Comparison of ENCODE assay signal across 17 cellular contexts in genomic region chr7:50497968-50498367, GRCh38. TPM values are rescaled to one million over a fixed set of nuclear protein-coding genes. Genes with fewer than 3 reads are reported as not detected.
A peak's percentile ranks its signal among the peaks of the same experiment; 100 is the strongest.
DNase-seq lines count a peak whose midpoint lies in the region; ATAC-seq and TF ChIP-seq lines count a peak whose summit lies in the region.
"Had no signal": no experiment of that assay in that cellular context is flagged by ENCODE, and none has a peak within 500 bp of the region (broad histone marks: within the 10 kb centered on the region; RNA-seq: fewer than 3 reads in every experiment).

No MANE protein-coding gene starts in this region.

- no peak overlapping the region for H3K4me3 ChIP-seq in AG09309 (ENCODE audit: control insufficient read depth, low read depth, low read length)
- no peak overlapping the region for H3K4me3 ChIP-seq in endodermal cell (ENCODE audit: low read length)
- H3K4me3 ChIP-seq: psoas muscle had no signal

- ATAC-seq in omental fat pad (ENCODE audit: low FRiP score): peak; percentile 28
- no peak for ATAC-seq in HG03469 (IDR thresholded peaks at IDR 0.05; ENCODE audit: unreplicated experiment)
- ATAC-seq in HG03432 (IDR thresholded peaks at IDR 0.05; ENCODE audit: unreplicated experiment): no peak
- ATAC-seq: psoas muscle had no signal

- peak; percentile 10 for DNase-seq in AG09309 (ENCODE audit: low read depth)
- peak; percentile 71 for DNase-seq in NCI-H226
- DNase-seq in dermis blood vessel endothelial cell: peak; percentile 49
- DNase-seq in omental fat pad (ENCODE audit: low spot score): no peak
- no peak for DNase-seq in endodermal cell
- DNase-seq in activated CD4-positive, alpha-beta T cell treated with anti-CD3 and anti-CD28 coated beads for 48 hours: no peak
- DNase-seq: activated B cell treated with CpG ODN at 0.5 μM for 24 hours; activated CD8-positive, alpha-beta memory T cell treated with anti-CD3 and anti-CD28 coated beads for 24 hours; activated naive CD8-positive, alpha-beta T cell treated with anti-CD3 and anti-CD28 coated beads, Interleukin-2, amount 50 U/mL, for 24 hours; COR-L47; Kasumi-1; NCI-H1436; NCI-H2171 treated with DMSO at 0.1 percent for 48 hours; psoas muscle had no signal

- no peak overlapping the region for H3K9ac ChIP-seq in endodermal cell (ENCODE audit: extremely low read depth, low read length, poor library complexity, severe bottlenecking)

- no peaks in the 10 kb centered on the region for H3K27me3 ChIP-seq in endodermal cell (ENCODE audit: control insufficient read depth, insufficient read depth, low read length, poor library complexity, severe bottlenecking)

- no peaks in the 10 kb centered on the region for H3K36me3 ChIP-seq in endodermal cell (ENCODE audit: control insufficient read depth, insufficient read depth, low read length)

- peaks cover 25% of the 10 kb centered on the region for H3K4me1 Mint-ChIP-seq in endodermal cell
- H3K4me1 Mint-ChIP-seq: activated B cell treated with CpG ODN at 0.5 μM for 24 hours had no signal

- H3K4me3 Mint-ChIP-seq in endodermal cell: no peak overlapping the region
- H3K4me3 Mint-ChIP-seq: activated B cell treated with CpG ODN at 0.5 μM for 24 hours; activated naive CD8-positive, alpha-beta T cell treated with anti-CD3 and anti-CD28 coated beads, Interleukin-2, amount 50 U/mL, for 24 hours; T-helper 1 cell treated with Interleukin-12 subunit alpha and Interleukin-12 subunit beta and Interleukin-4 antibody, amounts not matched to agents 30 μg/mL and 1 μg/mL, for 36 hours had no signal

- TF ChIP-seq CTCF in AG09309 (IDR thresholded peaks at IDR 0.05; ENCODE audit: control insufficient read depth, insufficient read depth, low read depth, low read length, missing control alignments) (no peak), omental fat pad (IDR thresholded peaks at IDR 0.05) (no peak), endodermal cell (conservative IDR thresholded peaks at IDR 0.05) (no peak)

- H3K4me1 ChIP-seq in endodermal cell (ENCODE audit: control insufficient read depth, insufficient read depth, low read length): peaks cover 3% of the 10 kb centered on the region

- no peak overlapping the region for H3K27ac Mint-ChIP-seq in endodermal cell
- H3K27ac Mint-ChIP-seq: activated B cell treated with CpG ODN at 0.5 μM for 24 hours; activated naive CD8-positive, alpha-beta T cell treated with anti-CD3 and anti-CD28 coated beads, Interleukin-2, amount 50 U/mL, for 24 hours; T-helper 1 cell treated with Interleukin-12 subunit alpha and Interleukin-12 subunit beta and Interleukin-4 antibody, amounts not matched to agents 30 μg/mL and 1 μg/mL, for 36 hours had no signal

- no peaks in the 10 kb centered on the region for H3K9me3 ChIP-seq in endodermal cell (ENCODE audit: control insufficient read depth, low read length)
- H3K9me3 ChIP-seq: psoas muscle had no signal

- H3K27ac ChIP-seq in endodermal cell (ENCODE audit: low read depth, low read length): no peak overlapping the region
- H3K27ac ChIP-seq: psoas muscle had no signal

- WGBS in endodermal cell (ENCODE audit: insufficient coverage in 1 of 2, insufficient read length in 1 of 2), 2 experiments: 86 to 91% methylated on average over 3 to 5 of the region's 5 CpGs

- H3K36me3 Mint-ChIP-seq in endodermal cell (ENCODE audit: low read depth): no peaks in the 10 kb centered on the region

- peaks cover 9% of the 10 kb centered on the region for H3K9me3 Mint-ChIP-seq in endodermal cell
- H3K9me3 Mint-ChIP-seq: activated B cell treated with CpG ODN at 0.5 μM for 24 hours; activated naive CD8-positive, alpha-beta T cell treated with anti-CD3 and anti-CD28 coated beads, Interleukin-2, amount 50 U/mL, for 24 hours; T-helper 1 cell treated with Interleukin-12 subunit alpha and Interleukin-12 subunit beta and Interleukin-4 antibody, amounts not matched to agents 30 μg/mL and 1 μg/mL, for 36 hours had no signal

- peaks cover 24% of the 10 kb centered on the region for H3K27me3 Mint-ChIP-seq in endodermal cell (ENCODE audit: insufficient read depth)

RNA-seq across cellular contexts. Expression of gene FIGNL1, which starts 47.8 kb away (rescaled TPM):
- total RNA-seq in dermis blood vessel endothelial cell (32.2 and 52.0 TPM in 2 replicates), omental fat pad (10 to 100 TPM in 1 of 4 donors, 1 to 10 TPM in 3; 6.5 to 16.1 (median 7.5) TPM), endodermal cell (10 to 100 TPM; 28.0 to 38.2 TPM)
- 19.4 TPM for polyA plus RNA-seq in endodermal cell (2013, experiment 1 of 2)
- polyA plus RNA-seq in endodermal cell (2013, experiment 2 of 2): 20.9 TPM

Comparison
In these comparisons a context has a peak if more than half of its experiments do, and no peak if none do; other contexts are left out.
1. DNase-seq: peak in AG09309 (single experiment), NCI-H226 (single experiment) and dermis blood vessel endothelial cell (single experiment); none in omental fat pad (single experiment), endodermal cell (single experiment) and activated CD4-positive, alpha-beta T cell treated with anti-CD3 and anti-CD28 coated beads for 48 hours (single experiment).